ENCODE assay signal across 8 cellular contexts in genomic region chrX:69618803-69619202, GRCh38. TPM values are rescaled to one million over a fixed set of nuclear protein-coding genes. Genes with fewer than 3 reads are reported as not detected.
DNase-seq lines count a peak whose midpoint lies in the region; ATAC-seq, FAIRE-seq and TF ChIP-seq lines count a peak whose summit lies in the region.

No MANE protein-coding gene starts in this region.

- H3K4me3 ChIP-seq in H1 (ENCODE audit: extremely low read depth in 1 of 4, insufficient read depth in 2 of 4, low read depth in 3 of 4, low read length in 4 of 4) (no peak overlapping the region), psoas muscle (no peak overlapping the region)

- no peak overlapping the region for H2BK120ac ChIP-seq in H1 (replicated peaks; ENCODE audit: low read depth, low read length)

- H4K20me1 ChIP-seq in H1 (replicated peaks in 1 of 2; ENCODE audit: control insufficient read depth in 1 of 2, insufficient read depth in 2 of 2, low read length in 2 of 2) = peaks cover 0 to 3% of the 10 kb centered on the region in 2 experiments

- no peak overlapping the region for H2BK5ac ChIP-seq in H1 (ENCODE audit: low read depth, low read length)

- peak; percentile 49 to 55 for TF ChIP-seq RAD21 in H1 (IDR thresholded peaks at IDR 0.05 in 1 of 2, conservative IDR thresholded peaks at IDR 0.05 in 1 of 2; ENCODE audit: low read depth in 2 of 2, low read length in 2 of 2)

- no peak overlapping the region for H3K14ac ChIP-seq in H1 (ENCODE audit: insufficient read length)

- no peak overlapping the region for H2AK5ac ChIP-seq in H1 (ENCODE audit: low read depth, low read length)

- no peak overlapping the region for H3K18ac ChIP-seq in H1 (ENCODE audit: extremely low read depth, low read length)

- H3K79me1 ChIP-seq in H1 (ENCODE audit: low read depth, low read length) = no peaks in the 10 kb centered on the region

- no peak for TF ChIP-seq EP300 in H1 (IDR thresholded peaks at IDR 0.05; ENCODE audit: borderline replicate concordance in 1 of 2, low read depth in 2 of 2, low read length in 2 of 2)

- H3K36me3 ChIP-seq in H1 (ENCODE audit: control insufficient read depth in 2 of 4, insufficient read depth in 4 of 4, low read length in 3 of 4) (no peaks in the 10 kb centered on the region; a peak in 1 of 8 replicates), psoas muscle (ENCODE audit: insufficient read depth in 1 of 2, low read depth in 1 of 2) (no peaks in the 10 kb centered on the region)

- H3K79me2 ChIP-seq in H1 (ENCODE audit: control insufficient read depth in 1 of 2, insufficient read depth in 2 of 2, low read length in 2 of 2) = peaks cover 0 to 15% of the 10 kb centered on the region in 2 experiments; a peak in 2 of 4 replicates

- no peak overlapping the region for H3K23ac ChIP-seq in H1 (ENCODE audit: insufficient read length)

- intact Hi-C loops in psoas muscle (cut with DNase I) = loop anchor here (2.0 to 10.0 kb wide), 4 partner anchors 80 to 476 kb away; no protein-coding TSS in a partner anchor

- H4K91ac ChIP-seq in H1 (replicated peaks; ENCODE audit: insufficient read length, low read length) = no peak overlapping the region

- peaks cover 0 to 4% (median 2%) of the 10 kb centered on the region in 4 experiments; a peak in 3 of 7 replicates for H3K27me3 ChIP-seq in H1 (replicated peaks in 1 of 4; ENCODE audit: control insufficient read depth in 3 of 4, extremely low read depth in 1 of 4, insufficient read depth in 3 of 4, low read length in 3 of 4)
- H3K27me3 ChIP-seq in psoas muscle (ENCODE audit: insufficient read depth in 3 of 3, low read length in 2 of 3) = peaks cover 0 to 3% (median 0%) of the 10 kb centered on the region in 3 donors

- H2BK15ac ChIP-seq in H1 (ENCODE audit: low read length) = no peak overlapping the region

- H3K9me3 ChIP-seq in H1 (ENCODE audit: insufficient read depth in 2 of 2, low read depth in 1 of 2, low read length in 1 of 2) = no peaks in the 10 kb centered on the region
- peaks cover 3% of the 10 kb centered on the region for H3K9me3 ChIP-seq in psoas muscle

- H3K4me2 ChIP-seq in H1 (ENCODE audit: insufficient read depth in 1 of 2, low read depth in 2 of 2, low read length in 2 of 2) = no peak overlapping the region

- TF ChIP-seq CTCF in H1 (IDR thresholded peaks at IDR 0.05; ENCODE audit: control extremely low read depth in 1 of 3, insufficient read depth in 1 of 3, low read depth in 1 of 3, low read length in 3 of 3) (peak in 2 of 3 experiments; percentile 15 to 29; a peak in 2 of 4 replicates), psoas muscle (IDR thresholded peaks at IDR 0.05) (peak; percentile 52)

- CTCF ChIA-PET in H1 (lab: Charles Lee; ENCODE audit: partially characterized antibody) = interaction anchor here (0.7 to 4.6 kb wide), 16 partner anchors 9 to 412 kb away, joined by 3 to 28 read pairs (median 4); no protein-coding TSS in a partner anchor

- TF ChIP-seq POLR2A in H1 (IDR thresholded peaks at IDR 0.05; ENCODE audit: control extremely low read depth in 1 of 2, low read depth in 2 of 2, low read length in 2 of 2) = no peak

- H3K27ac ChIP-seq in H1 (ENCODE audit: low read depth, low read length) (no peak overlapping the region), psoas muscle (no peak overlapping the region)

- no peak overlapping the region for H3K56ac ChIP-seq in H1 (replicated peaks; ENCODE audit: insufficient read length, low read depth, low read length)

- DNase-seq in stimulated activated CD4-positive, alpha-beta T cell treated with anti-CD3 and anti-CD28 coated beads, Interleukin-15, amount 100 ng/mL, for 24 hours = peak; percentile 9
- DNase-seq in stimulated activated CD4-positive, alpha-beta T cell treated with anti-CD3 and anti-CD28 coated beads, Interleukin-2, amount 100 ng/mL, for 24 hours = no peak
- DNase-seq in OCI-M1 (lab: John Stamatoyannopoulos, UW) = peak; percentile 54
- DNase-seq in H1 (ENCODE audit: low read depth in 1 of 2, low spot score in 2 of 2) = no peak
- DNase-seq in psoas muscle = no peak
- no peak for DNase-seq in NK-92 treated with Interleukin-12 subunit alpha and Interleukin-12 subunit beta, amount 100 ng/mL, for 24 hours (lab: John Stamatoyannopoulos, UW)

- no peak overlapping the region for H4K5ac ChIP-seq in H1 (ENCODE audit: insufficient read length, low read depth, low read length)

- H4K8ac ChIP-seq in H1 (ENCODE audit: extremely low read depth, insufficient read depth, low read length) = no peak overlapping the region

- POLR2A ChIA-PET in H1 (lab: Charles Lee; ENCODE audit: partially characterized antibody) = interaction anchor here (0.7 kb wide), 1 partner anchor 78 kb away, joined by 3 read pairs; no protein-coding TSS in a partner anchor

- WGBS in H1 (ENCODE audit: extremely low coverage in 1 of 2, insufficient coverage in 1 of 2, insufficient read length in 1 of 2, insufficient replicate concordance in 2 of 2, low coverage in 1 of 2, low lambda C conversion rate in 2 of 2, missing lambda C conversion rate in 1 of 2), 2 experiments = 8% methylated on average over 1 of the region's 1 CpG; no CpG with 5 or more reads in 1 of the 2 experiments
- 0% methylated on average over 1 of the region's 1 CpG for WGBS in psoas muscle, 3 donors

- H3K23me2 ChIP-seq in H1 (ENCODE audit: low read depth, low read length) = peaks cover 2% of the 10 kb centered on the region

- peaks cover 0 to 4% (median 0%) of the 10 kb centered on the region in 4 experiments; a peak in 1 of 7 replicates for H3K4me1 ChIP-seq in H1 (replicated peaks in 1 of 4; ENCODE audit: control insufficient read depth in 3 of 4, insufficient read depth in 4 of 4, low read length in 3 of 4)
- H3K4me1 ChIP-seq in psoas muscle = no peaks in the 10 kb centered on the region

- no peak for FAIRE-seq in H1 (lab: Jason Lieb, UNC)

- no peak overlapping the region for H3K9ac ChIP-seq in H1 (replicated peaks in 1 of 4; ENCODE audit: extremely low read depth in 1 of 4, low read depth in 3 of 4, low read length in 3 of 4)

- H2BK20ac ChIP-seq in H1 (ENCODE audit: low read length) = no peak overlapping the region

- H3K4ac ChIP-seq in H1 (replicated peaks; ENCODE audit: insufficient read length, low read depth, low read length) = no peak overlapping the region

- no peak overlapping the region for H2BK12ac ChIP-seq in H1 (ENCODE audit: low read depth, low read length)

- ATAC-seq in psoas muscle (no peak), HG02588 (IDR thresholded peaks at IDR 0.05; ENCODE audit: unreplicated experiment) (no peak), GM21786 (IDR thresholded peaks at IDR 0.05; ENCODE audit: unreplicated experiment) (no peak)

- no peak overlapping the region for H2AFZ ChIP-seq in H1 (ENCODE audit: low read length)

TF ChIP-seq in H1, 55 proteins besides CTCF, POLR2A, EP300 and RAD21:
- no peak for TF ChIP-seq ZNF274 (IDR thresholded peaks at IDR 0.05; ENCODE audit: borderline replicate concordance, extremely low read depth, low read length)
- TF ChIP-seq SRF (IDR thresholded peaks at IDR 0.05; ENCODE audit: low read depth, low read length) = no peak
- TF ChIP-seq MAFK (IDR thresholded peaks at IDR 0.05; ENCODE audit: low read depth, low read length) = peak; percentile 11; the same call in 1 of the 2 replicates
- no peak for TF ChIP-seq KDM5A (IDR thresholded peaks at IDR 0.05; ENCODE audit: low read length)

RNA-seq across cellular contexts. Expression of gene EDA, which starts 2.9 kb away (rescaled TPM):
- total RNA-seq in H1 (2021; fragmentation: NEBNext Ultra II Directional; extraction: Animal tissue kit (Norgen Biotek cat#: 25700)) = 10.1 and 10.5 TPM in 2 replicates
- 7.5 and 7.8 TPM in 2 replicates for polyA plus RNA-seq in H1 (2011; rRNA removed)
- 8.1 TPM for polyA plus RNA-seq in H1 (2011; cell fraction: cytosol; rRNA removed)
- polyA plus RNA-seq in H1 (2011; cell fraction: nucleus; rRNA removed) = 14.6 TPM
- polyA plus RNA-seq in H1 (2012, experiment 1 of 2) = 8.7 to 11.4 TPM (median 10.3 TPM) in 4 replicates
- 7.8 TPM for polyA plus RNA-seq in H1 (2012, experiment 2 of 2)
- polyA plus RNA-seq in H1 (2013, experiment 1 of 2) = 8.4 TPM
- polyA plus RNA-seq in H1 (2013, experiment 2 of 2) = 9.1 TPM
- 16.1 and 18.6 TPM in 2 replicates for polyA minus RNA-seq in H1 (2011; rRNA and poly(A)+ RNA removed)
- polyA minus RNA-seq in H1 (2011; cell fraction: cytosol; rRNA and poly(A)+ RNA removed) = 6.8 TPM
- polyA minus RNA-seq in H1 (2011; cell fraction: nucleus; rRNA and poly(A)+ RNA removed) = 45.3 TPM
- 1 to 10 TPM in 2 of 4 donors, under 1 TPM in 2; 0.49 to 2.5 (median 1.1) TPM for total RNA-seq in psoas muscle
- polyA plus RNA-seq in psoas muscle = 1 to 10 TPM in 1 of 3 donors, under 1 TPM in 2; 0.66 to 1.1 (median 0.98) TPM

Comparison
In these comparisons a context has a peak if more than half of its experiments do, and no peak if none do; other contexts are left out.
1. DNase-seq: peak in stimulated activated CD4-positive, alpha-beta T cell treated with anti-CD3 and anti-CD28 coated beads, Interleukin-15, amount 100 ng/mL, for 24 hours (single experiment) and OCI-M1 (single experiment); none in stimulated activated CD4-positive, alpha-beta T cell treated with anti-CD3 and anti-CD28 coated beads, Interleukin-2, amount 100 ng/mL, for 24 hours (0 of 2), H1 (0 of 2), psoas muscle (0 of 2) and NK-92 treated with Interleukin-12 subunit alpha and Interleukin-12 subunit beta, amount 100 ng/mL, for 24 hours (single experiment).